ENCODE assay signal across 1 cellular context in the genomic region with DNA sequence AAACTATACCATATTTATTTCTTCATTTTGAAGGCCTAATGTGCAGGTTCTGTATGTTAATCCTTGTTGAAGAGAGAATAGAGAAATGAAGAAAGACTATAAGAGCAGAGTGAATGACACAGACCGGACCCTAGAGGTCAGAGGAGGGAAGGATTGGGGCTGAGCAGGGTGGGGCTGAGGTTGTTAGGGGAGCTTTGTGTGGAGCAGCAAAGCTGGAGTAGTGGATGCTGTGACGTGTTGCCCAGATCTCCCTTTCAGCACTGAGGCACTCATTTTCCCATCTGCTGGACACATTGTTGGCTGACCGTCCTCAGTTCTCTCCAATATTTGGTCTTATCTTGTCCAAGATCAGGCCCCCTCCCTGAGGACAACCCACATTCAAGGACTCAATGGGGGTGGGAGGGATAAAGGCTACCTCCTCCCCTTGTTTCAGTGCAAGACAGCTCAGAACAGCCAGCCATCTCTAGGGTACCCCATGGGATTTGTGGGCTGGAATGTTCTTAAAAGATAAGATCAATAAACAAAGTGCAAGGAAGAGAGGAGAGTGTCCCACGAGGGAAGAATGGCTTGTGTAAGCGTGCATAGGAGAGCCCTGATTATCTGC.
TF ChIP-seq lines count a peak whose summit lies in the region.

No MANE protein-coding gene starts in this region.

TF ChIP-seq in K562, 482 proteins besides CTCF, POLR2A, EP300 and RAD21 (continued from another document):
- TF ChIP-seq, protein P1, sequence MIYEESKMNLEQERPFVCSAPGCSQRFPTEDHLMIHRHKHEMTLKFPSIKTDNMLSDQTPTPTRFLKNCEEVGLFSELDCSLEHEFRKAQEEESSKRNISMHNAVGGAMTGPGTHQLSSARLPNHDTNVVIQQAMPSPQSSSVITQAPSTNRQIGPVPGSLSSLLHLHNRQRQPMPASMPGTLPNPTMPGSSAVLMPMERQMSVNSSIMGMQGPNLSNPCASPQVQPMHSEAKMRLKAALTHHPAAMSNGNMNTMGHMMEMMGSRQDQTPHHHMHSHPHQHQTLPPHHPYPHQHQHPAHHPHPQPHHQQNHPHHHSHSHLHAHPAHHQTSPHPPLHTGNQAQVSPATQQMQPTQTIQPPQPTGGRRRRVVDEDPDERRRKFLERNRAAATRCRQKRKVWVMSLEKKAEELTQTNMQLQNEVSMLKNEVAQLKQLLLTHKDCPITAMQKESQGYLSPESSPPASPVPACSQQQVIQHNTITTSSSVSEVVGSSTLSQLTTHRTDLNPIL (CRISPR knock-in tag; IDR thresholded peaks at IDR 0.05), result no peak
- TF ChIP-seq CHD4 (IDR thresholded peaks at IDR 0.05; ENCODE audit: insufficient read depth, insufficient replicate concordance, low read depth, low read length, poor library complexity, severe bottlenecking) (no peak), ZFP30 (CRISPR knock-in tag; IDR thresholded peaks at IDR 0.05; ENCODE audit: borderline replicate concordance) (no peak), ZNF24 (IDR thresholded peaks at IDR 0.05) (no peak), PHB (CRISPR knock-in tag; IDR thresholded peaks at IDR 0.05) (no peak), HNRNPLL (IDR thresholded peaks at IDR 0.05; ENCODE audit: low read depth, low read length, poor library complexity, severe bottlenecking) (no peak), STAT5A (IDR thresholded peaks at IDR 0.05; ENCODE audit: borderline replicate concordance, low read length) (no peak), THRB (CRISPR knock-in tag; conservative IDR thresholded peaks at IDR 0.05) (no peak)
